2 cellular contexts compared by ENCODE assay signal in genomic region chr19:50912727-50913716, GRCh38.
TF ChIP-seq lines count a peak whose summit lies in the region.

No MANE protein-coding gene starts in this region.

TF ChIP-seq in HCT116, 20 proteins besides CTCF, POLR2A, EP300 and RAD21:
- TF ChIP-seq ZBTB33 (IDR thresholded peaks at IDR 0.05; ENCODE audit: extremely low read depth, insufficient replicate concordance, low read length) = no peak
- no peak for TF ChIP-seq CEBPB (IDR thresholded peaks at IDR 0.05; ENCODE audit: low read depth)
- no peak for TF ChIP-seq MAX (IDR thresholded peaks at IDR 0.05)
- no peak for TF ChIP-seq EGR1 (IDR thresholded peaks at IDR 0.05; ENCODE audit: low read depth)
- TF ChIP-seq YY1 (IDR thresholded peaks at IDR 0.05; ENCODE audit: extremely low read depth, insufficient replicate concordance, low read depth, low read length) = no peak
- no peak for TF ChIP-seq ZFX (IDR thresholded peaks at IDR 0.05)
- TF ChIP-seq ZNF274 (IDR thresholded peaks at IDR 0.05; ENCODE audit: low read depth, low read length) = no peak
- TF ChIP-seq TCF7L2 (IDR thresholded peaks at IDR 0.05; ENCODE audit: borderline replicate concordance, extremely low read depth, insufficient read depth, insufficient read length) = no peak
- TF ChIP-seq JUND (IDR thresholded peaks at IDR 0.05) = no peak

TF ChIP-seq in K562, 482 proteins besides CTCF, POLR2A, EP300 and RAD21:
- TF ChIP-seq NONO (IDR thresholded peaks at IDR 0.05; ENCODE audit: low read depth in 2 of 2, low read length in 1 of 2) (no peak), ZNF197 (CRISPR knock-in tag; IDR thresholded peaks at IDR 0.05; ENCODE audit: low read depth) (no peak), VEZF1 (CRISPR knock-in tag; IDR thresholded peaks at IDR 0.05) (0 out of 2 replicates have a peak, but pooled peaks have one; percentile 11), EGR1 (conservative IDR thresholded peaks at IDR 0.05) (peak; percentile 68), RBM25 (IDR thresholded peaks at IDR 0.05; ENCODE audit: low read depth, low read length, severe bottlenecking) (no peak), TEAD1 (CRISPR knock-in tag; IDR thresholded peaks at IDR 0.05) (no peak), JUND (IDR thresholded peaks at IDR 0.05; ENCODE audit: borderline replicate concordance, low read depth, low read length) (peak; percentile 16; the same call in 1 of the 2 replicates), JUND (tag; IDR thresholded peaks at IDR 0.05; ENCODE audit: borderline replicate concordance, low read depth, low read length) (no peak), ZBTB11 (CRISPR knock-in tag; IDR thresholded peaks at IDR 0.05) (no peak), ATF3 (IDR thresholded peaks at IDR 0.05) (peak; percentile 60), ATF3 (CRISPR knock-in tag; conservative IDR thresholded peaks at IDR 0.05) (no peak)
TF ChIP-seq in K562: peak in this region for 4.
